In genomic region chr15:59347915-59348314, GRCh38 we compare ENCODE assay signal across 24 cellular contexts.
"Had no signal": no experiment of that assay in that cellular context is flagged by ENCODE, and none has a peak within 500 bp of the region (broad histone marks: within the 10 kb centered on the region; RNA-seq: fewer than 3 reads in every experiment).

No MANE protein-coding gene starts in this region.

- H3K27me3 ChIP-seq: adrenal gland, ascending aorta, brain microvascular endothelial cell, foreskin keratinocyte, hepatocyte, ovary, upper lobe of right lung had no signal

- H2AFZ ChIP-seq: hepatocyte had no signal

- H3K27ac ChIP-seq: adrenal gland, ascending aorta, brain microvascular endothelial cell, hepatocyte, neutrophil, ovary, prostate gland, thoracic aorta, upper lobe of right lung, WERI-Rb-1 had no signal

- H3K27me3 Mint-ChIP-seq: activated naive CD8-positive, alpha-beta T cell; dendritic cell treated with granulocyte-macrophage colony-stimulating factor and Interleukin-4, amounts not matched to agents 40 ng/mL and 50 ng/mL, for 4 days; memory B cell had no signal

- DNase-seq: activated T-cell treated with anti-CD3 and anti-CD28 coated beads, Interleukin-2, amount 50 U/mL, for 1 hour; adrenal gland; brain microvascular endothelial cell; caudate nucleus; effector CD4-positive, alpha-beta T cell; foreskin keratinocyte; left cardiac atrium; ovary; stimulated activated CD4-positive, alpha-beta T cell treated with anti-CD3 and anti-CD28 coated beads, Interleukin-2, amount 100 ng/mL, for 48 hours; stimulated activated naive CD4-positive, alpha-beta T cell; upper lobe of right lung; WERI-Rb-1 had no signal

- H3K36me3 ChIP-seq: adrenal gland, ascending aorta, brain microvascular endothelial cell, neutrophil, ovary, prostate gland, thoracic aorta, upper lobe of right lung, WERI-Rb-1 had no signal

- H3K4me1 ChIP-seq: prostate gland had no signal

- H3K27ac Mint-ChIP-seq: activated naive CD8-positive, alpha-beta T cell; activated T-helper 17 cell treated with anti-CD3 and anti-CD28 coated beads, Interleukin-2, amount 50 U/mL, for 72 hours; dendritic cell treated with granulocyte-macrophage colony-stimulating factor and Interleukin-4, amounts not matched to agents 40 ng/mL and 50 ng/mL, for 4 days; memory B cell; nephron had no signal

- H3K4me3 ChIP-seq: adrenal gland, ascending aorta, hepatocyte, ovary, prostate gland, thoracic aorta, upper lobe of right lung had no signal

- H3K4me3 Mint-ChIP-seq: activated naive CD8-positive, alpha-beta T cell; activated T-helper 17 cell treated with anti-CD3 and anti-CD28 coated beads, Interleukin-2, amount 50 U/mL, for 72 hours; dendritic cell treated with granulocyte-macrophage colony-stimulating factor and Interleukin-4, amounts not matched to agents 40 ng/mL and 50 ng/mL, for 4 days; memory B cell; nephron had no signal

- H3K9me3 Mint-ChIP-seq: activated T-helper 17 cell treated with anti-CD3 and anti-CD28 coated beads, Interleukin-2, amount 50 U/mL, for 72 hours; dendritic cell treated with granulocyte-macrophage colony-stimulating factor and Interleukin-4, amounts not matched to agents 40 ng/mL and 50 ng/mL, for 4 days; memory B cell had no signal

- H3K9me3 ChIP-seq: adrenal gland, ascending aorta, neutrophil, ovary, prostate gland, thoracic aorta, upper lobe of right lung had no signal

- FAIRE-seq: islet of Langerhans, TTC549 had no signal

- H3K4me2 ChIP-seq: hepatocyte had no signal
